Comparison of ENCODE assay signal across 8 cellular contexts in the genomic region with DNA sequence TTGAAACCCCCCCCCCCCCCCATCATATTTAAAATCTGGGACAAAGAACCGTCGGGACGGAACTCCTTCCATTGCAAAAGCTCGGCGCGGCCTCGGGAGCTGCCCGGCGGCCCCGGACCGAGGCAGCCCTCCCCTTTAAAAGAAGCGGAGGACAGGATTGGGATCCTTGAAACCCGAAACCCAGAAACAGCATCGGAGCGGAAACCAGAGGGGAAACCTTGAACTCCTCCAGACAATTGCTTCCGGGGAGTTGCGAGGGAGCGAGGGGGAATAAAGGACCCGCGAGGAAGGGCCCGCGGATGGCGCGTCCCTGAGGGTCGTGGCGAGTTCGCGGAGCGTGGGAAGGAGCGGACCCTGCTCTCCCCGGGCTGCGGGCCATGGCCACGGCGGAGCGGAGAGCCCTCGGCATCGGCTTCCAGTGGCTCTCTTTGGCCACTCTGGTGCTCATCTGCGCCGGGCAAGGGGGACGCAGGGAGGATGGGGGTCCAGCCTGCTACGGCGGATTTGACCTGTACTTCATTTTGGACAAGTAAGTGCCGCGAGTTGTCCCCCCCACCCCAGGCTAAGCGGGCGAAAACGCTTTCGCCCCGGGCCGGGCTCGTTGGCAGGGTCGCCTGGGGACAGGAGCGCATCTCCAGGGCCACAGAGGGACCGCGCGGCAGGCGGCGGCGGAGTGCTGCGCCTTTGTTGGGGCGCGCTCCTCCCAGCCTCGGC. TPM values are rescaled to one million over a fixed set of nuclear protein-coding genes. Genes with fewer than 3 reads are reported as not detected.
DNase-seq lines count a peak whose midpoint lies in the region; ATAC-seq and TF ChIP-seq lines count a peak whose summit lies in the region.

Gene ANTXR1, plus strand, starts transcription at position 57 of the 714 bp plus-strand sequence. Its CDS starts 321 bp downstream, at position 378.

- DNase-seq in ELF-1 (ENCODE audit: low read depth, low spot score) (peak; percentile 70), NCI-H128 (lab: John Stamatoyannopoulos, UW; ENCODE audit: unreplicated experiment) (peak; percentile 36), WERI-Rb-1 (peak; percentile 73), epithelial cell of proximal tubule (ENCODE audit: low read depth) (no peak), thyroid gland (peak; percentile 43 to 66), RPMI8226 (no peak)

- H3K27ac ChIP-seq in WERI-Rb-1 (peak within 1 kb of the TSS; percentile 43), mesodermal cell (ENCODE audit: low read depth, low read length, severe bottlenecking) (peak within 1 kb of the TSS; percentile 76), thyroid gland (peak within 1 kb of the TSS; percentile 43 to 75 (median 46))

- H3K36me3 ChIP-seq in WERI-Rb-1 (no peaks in the 10 kb centered on the region; the same call in 1 of the 2 replicates), mesodermal cell (ENCODE audit: control insufficient read depth, insufficient read depth, low read length) (peaks cover 10% of the 10 kb centered on the region), thyroid gland (no peaks in the 10 kb centered on the region)

- TF ChIP-seq POLR2A in thyroid gland (IDR thresholded peaks at IDR 0.05) = no peak

- H3K4me1 ChIP-seq in mesodermal cell (ENCODE audit: control insufficient read depth, insufficient read depth, low read length, poor library complexity, severe bottlenecking) (peaks cover 30% of the 10 kb centered on the region), thyroid gland (peaks cover 17 to 24% of the 10 kb centered on the region in 2 donors)

- H3K4me3 ChIP-seq in WERI-Rb-1 (ENCODE audit: low read depth, low read length) = peak within 1 kb of the TSS; percentile 86
- peak within 1 kb of the TSS; percentile 91 for H3K4me3 ChIP-seq in epithelial cell of proximal tubule (ENCODE audit: low read depth, low read length)
- H3K4me3 ChIP-seq in mesodermal cell (ENCODE audit: extremely low read depth, insufficient read depth, low read length, poor library complexity, severe bottlenecking) = peak within 1 kb of the TSS; percentile 72
- H3K4me3 ChIP-seq in thyroid gland (replicated peaks in 1 of 3) = peak within 1 kb of the TSS; percentile 59 to 90 (median 82)

- no peak for ATAC-seq in HG02763 (IDR thresholded peaks at IDR 0.05; ENCODE audit: unreplicated experiment)

- H3K9me3 ChIP-seq in WERI-Rb-1 (ENCODE audit: severe bottlenecking) = no peaks in the 10 kb centered on the region
- no peaks in the 10 kb centered on the region for H3K9me3 ChIP-seq in mesodermal cell (ENCODE audit: control insufficient read depth, low read length)
- no peaks in the 10 kb centered on the region for H3K9me3 ChIP-seq in thyroid gland

- intact Hi-C loops in thyroid gland (cut with DNase I) = loop anchor here (5.0 to 10.0 kb wide), 3 partner anchors 142 to 702 kb away; no protein-coding TSS in a partner anchor

- TF ChIP-seq CTCF in WERI-Rb-1 (IDR thresholded peaks at IDR 0.05; ENCODE audit: low read depth, low read length) = 0 out of 2 replicates have a peak, but pooled peaks have one; percentile 6
- no peak for TF ChIP-seq CTCF in epithelial cell of proximal tubule (conservative IDR thresholded peaks at IDR 0.05; ENCODE audit: low read depth, low read length)
- peak in 1 of 6 experiments; percentile 15 for TF ChIP-seq CTCF in thyroid gland (IDR thresholded peaks at IDR 0.05)

- H3K27me3 ChIP-seq in WERI-Rb-1 (ENCODE audit: insufficient read depth, low read depth, severe bottlenecking) (peaks cover 36% of the 10 kb centered on the region), thyroid gland (no peaks in the 10 kb centered on the region)

- 0% methylated on average over 45 to 55 of the region's 63 CpGs for WGBS in mesodermal cell (ENCODE audit: insufficient coverage in 2 of 2), 2 experiments
- WGBS in thyroid gland, 2 donors = 0% methylated on average over 7 to 33 of the region's 63 CpGs

RNA-seq across cellular contexts. Expression of gene ANTXR1, which starts in this region (rescaled TPM):
- total RNA-seq in epithelial cell of proximal tubule = 7.8 and 14.5 TPM in 2 replicates
- 138 TPM for polyA plus RNA-seq in mesodermal cell (2013, experiment 1 of 2)
- 144 TPM for polyA plus RNA-seq in mesodermal cell (2013, experiment 2 of 2)
- total RNA-seq in thyroid gland = 100 to 1,000 TPM in 1 of 4 donors, 10 to 100 TPM in 3; 56.4 to 103 (median 79.3) TPM

Comparison
In these comparisons a context has a peak if more than half of its experiments do, and no peak if none do; other contexts are left out.
1. DNase-seq: peak in ELF-1 (single experiment), NCI-H128 (single experiment), WERI-Rb-1 (single experiment) and thyroid gland (2 of 2); none in epithelial cell of proximal tubule (single experiment) and RPMI8226 (single experiment).
2. Peak in every context shown above with its lines, with median percentiles within 50 percentile points of each other: H3K27ac ChIP-seq and H3K4me3 ChIP-seq.